In the genomic region with DNA sequence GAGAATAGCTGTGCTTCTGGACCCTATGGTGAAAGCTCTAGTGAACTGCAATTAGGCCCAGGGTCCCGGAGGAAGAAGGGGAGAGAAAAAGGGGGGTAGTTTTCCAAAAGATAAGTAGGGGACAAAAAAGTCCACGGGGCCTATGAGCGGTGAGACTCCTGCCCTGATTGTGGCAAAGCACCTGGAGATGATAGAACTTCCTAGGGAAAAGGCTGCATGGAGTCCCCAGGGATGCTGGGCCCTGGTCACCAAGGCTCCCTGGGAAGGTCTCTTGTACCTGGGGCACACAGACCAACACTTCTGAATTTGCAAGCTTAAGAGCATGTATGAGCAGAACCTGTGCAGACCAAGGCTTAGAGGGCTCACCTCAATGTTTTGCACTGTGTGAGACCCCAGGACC, we compare ENCODE assay signal across 16 cellular contexts. TPM values are rescaled to one million over a fixed set of nuclear protein-coding genes. Genes with fewer than 3 reads are reported as not detected.
DNase-seq lines count a peak whose midpoint lies in the region; ATAC-seq and TF ChIP-seq lines count a peak whose summit lies in the region.
"Had no signal": no experiment of that assay in that cellular context is flagged by ENCODE, and none has a peak within 500 bp of the region (broad histone marks: within the 10 kb centered on the region; RNA-seq: fewer than 3 reads in every experiment).

No MANE protein-coding gene starts in this region.

- DNase-seq in MCF 10A (ENCODE audit: unreplicated experiment) = no peak
- no peak for DNase-seq in breast epithelium (ENCODE audit: low spot score in 2 of 2)
- peak; percentile 28 for DNase-seq in RPMI8226
- DNase-seq in esophagus muscularis mucosa (ENCODE audit: extremely low spot score) = no peak
- DNase-seq in stimulated activated naive B cell treated with anti-CD40 and anti-IgM and Interleukin-4, amounts not matched to agents 10 μg/mL and 1 μg/mL and 100 μg/mL, for 72 hours = no peak
- DNase-seq in iPS-NIHi11 (ENCODE audit: low spot score) = no peak
- no peak for DNase-seq in NCI-H1436 treated with DMSO at 0.1 percent for 48 hours (lab: John Stamatoyannopoulos, UW)
- DNase-seq: activated naive CD4-positive, alpha-beta T cell treated with anti-CD3 and anti-CD28 coated beads, Interleukin-2, amount 50 U/mL, for 16 hours; central memory CD4-positive, alpha-beta T cell; COR-L47; endodermal cell; NCI-H2029; NCI-H510A treated with DMSO at 0.1 percent for 48 hours; spleen had no signal

- no peak overlapping the region for H3K4me3 Mint-ChIP-seq in MCF 10A (ENCODE audit: unreplicated experiment)
- no peak overlapping the region for H3K4me3 Mint-ChIP-seq in stimulated activated naive B cell treated with anti-CD40 and anti-IgM and Interleukin-4, amounts not matched to agents 10 μg/mL and 1 μg/mL and 100 μg/mL, for 72 hours
- H3K4me3 Mint-ChIP-seq: endodermal cell had no signal

- H3K27ac ChIP-seq in breast epithelium = no peak overlapping the region
- H3K27ac ChIP-seq in esophagus muscularis mucosa (replicated peaks in 1 of 4) = peak overlapping the region; percentile 14 to 63 (median 38)

- H3K27ac Mint-ChIP-seq in MCF 10A (ENCODE audit: low read depth, unreplicated experiment) = peak overlapping the region; percentile 79
- peak overlapping the region; percentile 6 for H3K27ac Mint-ChIP-seq in stimulated activated naive B cell treated with anti-CD40 and anti-IgM and Interleukin-4, amounts not matched to agents 10 μg/mL and 1 μg/mL and 100 μg/mL, for 72 hours
- H3K27ac Mint-ChIP-seq: endodermal cell had no signal

- H3K4me3 ChIP-seq in breast epithelium = no peak overlapping the region
- H3K4me3 ChIP-seq in esophagus muscularis mucosa = no peak overlapping the region
- H3K4me3 ChIP-seq: ovary, spleen had no signal

- no peaks in the 10 kb centered on the region for H3K9me3 ChIP-seq in breast epithelium
- no peaks in the 10 kb centered on the region for H3K9me3 ChIP-seq in esophagus muscularis mucosa
- H3K9me3 ChIP-seq: ovary, spleen had no signal

- BruUV-seq in MCF 10A (replicated peaks; lab: Mats Ljungman, UMichigan) = no TSS peak

- H3K27me3 Mint-ChIP-seq in MCF 10A (ENCODE audit: insufficient read depth, unreplicated experiment) = no peaks in the 10 kb centered on the region
- peaks cover 15 to 19% of the 10 kb centered on the region in 2 donors for H3K27me3 Mint-ChIP-seq in stimulated activated naive B cell treated with anti-CD40 and anti-IgM and Interleukin-4, amounts not matched to agents 10 μg/mL and 1 μg/mL and 100 μg/mL, for 72 hours

- 77% methylated on average over 3 of the region's 3 CpGs for WGBS in esophagus muscularis mucosa

- TF ChIP-seq POLR2A in breast epithelium (IDR thresholded peaks at IDR 0.05) (no peak), esophagus muscularis mucosa (IDR thresholded peaks at IDR 0.05; ENCODE audit: low read depth) (no peak)

- TF ChIP-seq CTCF in MCF 10A (IDR thresholded peaks at IDR 0.05; ENCODE audit: unreplicated experiment) = no peak
- TF ChIP-seq CTCF in breast epithelium (IDR thresholded peaks at IDR 0.05) = no peak
- TF ChIP-seq CTCF in esophagus muscularis mucosa (IDR thresholded peaks at IDR 0.05) = no peak

- H3K27me3 ChIP-seq in breast epithelium (no peaks in the 10 kb centered on the region), esophagus muscularis mucosa (no peaks in the 10 kb centered on the region)
- H3K27me3 ChIP-seq: ovary had no signal

- TF ChIP-seq EP300 in esophagus muscularis mucosa (IDR thresholded peaks at IDR 0.05) = no peak

- H3K36me3 ChIP-seq in breast epithelium = no peaks in the 10 kb centered on the region
- H3K36me3 ChIP-seq in esophagus muscularis mucosa = no peaks in the 10 kb centered on the region
- H3K36me3 ChIP-seq: ovary, spleen had no signal

- peaks cover 5% of the 10 kb centered on the region for H3K36me3 Mint-ChIP-seq in MCF 10A (ENCODE audit: insufficient read depth, unreplicated experiment)
- peaks cover 0 to 8% of the 10 kb centered on the region in 2 donors for H3K36me3 Mint-ChIP-seq in stimulated activated naive B cell treated with anti-CD40 and anti-IgM and Interleukin-4, amounts not matched to agents 10 μg/mL and 1 μg/mL and 100 μg/mL, for 72 hours

- H3K4me1 Mint-ChIP-seq in MCF 10A (ENCODE audit: insufficient read depth, unreplicated experiment) = peaks cover 42% of the 10 kb centered on the region
- H3K4me1 Mint-ChIP-seq in stimulated activated naive B cell treated with anti-CD40 and anti-IgM and Interleukin-4, amounts not matched to agents 10 μg/mL and 1 μg/mL and 100 μg/mL, for 72 hours = peaks cover 13 to 29% of the 10 kb centered on the region in 2 donors

- H3K9me3 Mint-ChIP-seq in MCF 10A (ENCODE audit: unreplicated experiment) = no peaks in the 10 kb centered on the region
- H3K9me3 Mint-ChIP-seq in stimulated activated naive B cell treated with anti-CD40 and anti-IgM and Interleukin-4, amounts not matched to agents 10 μg/mL and 1 μg/mL and 100 μg/mL, for 72 hours = no peaks in the 10 kb centered on the region
- H3K9me3 Mint-ChIP-seq: endodermal cell had no signal

- H3K4me1 ChIP-seq in breast epithelium = no peaks in the 10 kb centered on the region
- H3K4me1 ChIP-seq in esophagus muscularis mucosa = peaks cover 43 to 52% (median 45%) of the 10 kb centered on the region in 4 donors

- intact Hi-C loops in MCF 10A (cut with micrococcal nuclease) = loop anchor here (10.0 kb wide), 1 partner anchor 168 kb away; no protein-coding TSS in a partner anchor
- intact Hi-C loops in breast epithelium (cut with DNase I; ENCODE audit: low total_unique reads) = no loop called here
- intact Hi-C loops in esophagus muscularis mucosa (cut with DNase I) = no loop called here

- no peak for ATAC-seq in stimulated activated naive B cell treated with anti-CD40 and anti-IgM and Interleukin-4, amounts not matched to agents 10 μg/mL and 1 μg/mL and 100 μg/mL, for 72 hours (replicated peaks)
- ATAC-seq in HG03025 (IDR thresholded peaks at IDR 0.05; ENCODE audit: low FRiP score, unreplicated experiment) = no peak

- CTCF ChIA-PET in MCF 10A (lab: Yijun Ruan, JAX) = interaction anchor here (0.5 to 12.1 kb wide), 25 partner anchors 12 to 432 kb away, joined by 3 to 162 read pairs (median 4); a partner anchor contains a TSS

- POLR2A ChIA-PET in MCF 10A (lab: Yijun Ruan, JAX) = interaction anchor here (0.6 to 6.1 kb wide), 28 partner anchors 9 to 400 kb away, joined by 3 to 69 read pairs (median 5); a partner anchor contains a TSS

RNA-seq across cellular contexts. Expression of a gene that starts 5.4 kb away (rescaled TPM):
- total RNA-seq in MCF 10A (2022) (7.6 and 20.9 TPM in 2 replicates), breast epithelium (10 to 100 TPM; 15.7 to 21.9 (median 20.3) TPM), esophagus muscularis mucosa (10 to 100 TPM; 20.3 to 31.0 (median 28.5) TPM)

RNA-seq across cellular contexts. Expression of a gene that starts 54.3 kb away (rescaled TPM):
- 112 and 117 TPM in 2 replicates for total RNA-seq in MCF 10A (2022)
- 10 to 100 TPM; 15.2 to 21.3 (median 18.1) TPM for total RNA-seq in breast epithelium
- total RNA-seq in esophagus muscularis mucosa = 10 to 100 TPM; 17.4 to 31.8 (median 23.1) TPM

Comparison
In these comparisons a context has a peak if more than half of its experiments do, and no peak if none do; other contexts are left out.
1. H3K27ac ChIP-seq: peak in esophagus muscularis mucosa (4 of 4); none in breast epithelium (0 of 2).